ENCODE assay signal across 1 cellular context in genomic region chr15:56916825-56917477, GRCh38.
A peak's percentile ranks its signal among the peaks of the same experiment; 100 is the strongest.
TF ChIP-seq lines count a peak whose summit lies in the region.

No MANE protein-coding gene starts in this region.

TF ChIP-seq in K562, 482 proteins besides CTCF, POLR2A, EP300 and RAD21 (continued from another document and continues in another):
- TF ChIP-seq MECOM (CRISPR knock-in tag; IDR thresholded peaks at IDR 0.05) (no peak), MAFG (tag; conservative IDR thresholded peaks at IDR 0.05) (0 out of 2 replicates have a peak, but pooled peaks have one; percentile 6), KDM4B (IDR thresholded peaks at IDR 0.05; ENCODE audit: borderline replicate concordance in 2 of 2, low read depth in 1 of 2) (no peak), ZFP1 (CRISPR knock-in tag; IDR thresholded peaks at IDR 0.05) (no peak), ZNF766 (CRISPR knock-in tag; conservative IDR thresholded peaks at IDR 0.05) (no peak), HDAC8 (tag; IDR thresholded peaks at IDR 0.05) (no peak), ZFP91 (CRISPR knock-in tag; IDR thresholded peaks at IDR 0.05) (no peak), NBN (IDR thresholded peaks at IDR 0.05; ENCODE audit: low read depth) (no peak), DPF2 (IDR thresholded peaks at IDR 0.05) (peak; percentile 79), NR4A1 (CRISPR knock-in tag; IDR thresholded peaks at IDR 0.05) (no peak), NR4A1 (tag; IDR thresholded peaks at IDR 0.05) (no peak), ZBTB12 (CRISPR knock-in tag; IDR thresholded peaks at IDR 0.05) (no peak), STAT6 (CRISPR knock-in tag; IDR thresholded peaks at IDR 0.05) (no peak), ZFP36 (IDR thresholded peaks at IDR 0.05; ENCODE audit: low read depth, low read length, partially characterized antibody) (no peak), PCBP1 (IDR thresholded peaks at IDR 0.05; ENCODE audit: low read depth, low read length, poor library complexity, severe bottlenecking) (no peak), XRCC4 (IDR thresholded peaks at IDR 0.05; ENCODE audit: extremely low read depth, insufficient read depth, insufficient read length) (no peak), CBX3 (IDR thresholded peaks at IDR 0.05; ENCODE audit: borderline replicate concordance in 1 of 2, low read length in 2 of 2) (peak in 1 of 2 experiments; percentile 89; a peak in 2 of 3 replicates), HDGF (IDR thresholded peaks at IDR 0.05) (no peak), HDAC3 (IDR thresholded peaks at IDR 0.05; ENCODE audit: borderline replicate concordance, partially characterized antibody) (no peak), SAP30 (IDR thresholded peaks at IDR 0.05; ENCODE audit: borderline replicate concordance, insufficient read depth, low read depth, low read length, poor library complexity, severe bottlenecking) (no peak), FOSL1 (tag; conservative IDR thresholded peaks at IDR 0.05) (peak; percentile 85), POLR2G (IDR thresholded peaks at IDR 0.05; ENCODE audit: low read depth, low read length) (no peak), CREBBP (IDR thresholded peaks at IDR 0.05; ENCODE audit: low read depth, low read length) (no peak), PATZ1 (CRISPR knock-in tag; IDR thresholded peaks at IDR 0.05; ENCODE audit: borderline replicate concordance) (no peak), TFAM (CRISPR knock-in tag; conservative IDR thresholded peaks at IDR 0.05) (no peak), MYNN (IDR thresholded peaks at IDR 0.05) (0 out of 2 replicates have a peak, but pooled peaks have one; percentile 32), MYNN (CRISPR knock-in tag; IDR thresholded peaks at IDR 0.05) (no peak), ELK1 (CRISPR knock-in tag; IDR thresholded peaks at IDR 0.05) (no peak), FIP1L1 (IDR thresholded peaks at IDR 0.05; ENCODE audit: low read depth, low read length, poor library complexity, severe bottlenecking) (no peak), PKNOX1 (IDR thresholded peaks at IDR 0.05) (no peak), ESRRB (CRISPR knock-in tag; IDR thresholded peaks at IDR 0.05; ENCODE audit: borderline replicate concordance) (no peak), NFIC (IDR thresholded peaks at IDR 0.05) (no peak), ZNF695 (CRISPR knock-in tag; IDR thresholded peaks at IDR 0.05) (no peak), ZNF395 (CRISPR knock-in tag; IDR thresholded peaks at IDR 0.05) (no peak), NELFE (IDR thresholded peaks at IDR 0.05; ENCODE audit: insufficient read depth, insufficient read length) (no peak), ZNF408 (CRISPR knock-in tag; IDR thresholded peaks at IDR 0.05; ENCODE audit: low read depth) (no peak), ELK3 (CRISPR knock-in tag; IDR thresholded peaks at IDR 0.05) (no peak), TRIM25 (IDR thresholded peaks at IDR 0.05; ENCODE audit: borderline replicate concordance) (no peak), PTRF (tag; IDR thresholded peaks at IDR 0.05) (no peak)
